9 cellular contexts compared by ENCODE assay signal in the genomic region with DNA sequence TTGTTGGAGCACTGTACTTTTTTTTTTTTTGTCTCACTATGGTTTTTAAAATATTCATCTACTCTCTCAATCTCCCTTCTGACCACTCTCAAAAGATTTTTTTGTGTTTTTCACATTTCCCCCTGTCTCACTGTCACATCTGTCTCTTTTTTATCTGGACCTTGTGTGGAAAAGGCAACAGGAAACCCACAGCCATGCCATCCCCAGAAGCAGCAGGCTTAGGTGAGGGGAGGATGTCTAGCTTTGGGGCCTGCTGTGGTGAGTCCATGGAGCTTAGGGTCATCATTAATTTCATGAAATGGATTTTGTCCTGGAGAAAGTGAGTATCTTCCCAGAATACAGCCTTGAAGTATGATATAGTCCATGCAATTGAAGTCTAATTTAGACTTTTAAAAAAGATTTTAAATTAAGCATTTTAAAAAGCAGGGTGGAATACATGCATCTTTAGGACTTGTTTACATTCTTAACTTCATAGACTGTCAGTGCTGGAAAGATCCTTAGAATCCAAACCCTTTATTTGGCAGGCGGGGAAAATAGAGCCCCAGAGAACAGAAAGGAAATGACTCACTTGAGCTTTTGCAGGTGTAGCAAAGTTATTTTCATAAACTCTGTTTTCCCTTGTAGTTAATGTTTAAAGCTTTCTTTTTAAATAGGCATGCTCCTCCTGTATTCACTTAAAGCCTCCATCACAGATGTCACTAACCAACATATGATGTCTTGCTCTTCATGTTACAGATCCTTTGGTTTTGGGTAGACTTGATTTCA. TPM values are rescaled to one million over a fixed set of nuclear protein-coding genes. Genes with fewer than 3 reads are reported as not detected.
DNase-seq lines count a peak whose midpoint lies in the region; ATAC-seq and TF ChIP-seq lines count a peak whose summit lies in the region.
"Had no signal": no experiment of that assay in that cellular context is flagged by ENCODE, and none has a peak within 500 bp of the region (broad histone marks: within the 10 kb centered on the region; RNA-seq: fewer than 3 reads in every experiment).

No MANE protein-coding gene starts in this region.

- H3K4me3 ChIP-seq in DND-41 (ENCODE audit: low read depth in 1 of 2, low read length in 2 of 2): no peak overlapping the region
- no peak overlapping the region for H3K4me3 ChIP-seq in rectal smooth muscle tissue (ENCODE audit: low read length)
- H3K4me3 ChIP-seq: SJCRH30 had no signal

- peak overlapping the region; percentile 10 to 89 for H3K27ac Mint-ChIP-seq in effector memory CD8-positive, alpha-beta T cell

- no peaks in the 10 kb centered on the region for H3K27me3 Mint-ChIP-seq in effector memory CD8-positive, alpha-beta T cell

- H4K20me1 ChIP-seq in DND-41 (ENCODE audit: insufficient read depth, low read length): peaks cover 12% of the 10 kb centered on the region; the same call in 1 of the 2 replicates

- DNase-seq in DND-41 (peak; percentile 22), HT1080 (ENCODE audit: low read depth) (peak; percentile 71), pons (ENCODE audit: low spot score) (no peak), dedifferentiated amniotic fluid mesenchymal stem cell (ENCODE audit: extremely low spot score) (no peak), NCI-H510A treated with DMSO at 0.1 percent for 48 hours (lab: John Stamatoyannopoulos, UW) (no peak)
- DNase-seq in effector memory CD8-positive, alpha-beta T cell: no peak
- DNase-seq: SJCRH30 had no signal

- TF ChIP-seq CTCF in DND-41 (IDR thresholded peaks at IDR 0.05; ENCODE audit: borderline replicate concordance, extremely low read depth, low read length, poor library complexity, severe bottlenecking): no peak

- no peaks in the 10 kb centered on the region for H3K9me3 ChIP-seq in DND-41 (ENCODE audit: insufficient read depth, low read length, severe bottlenecking)
- H3K9me3 ChIP-seq: SJCRH30 had no signal

- H3K9ac ChIP-seq in DND-41 (ENCODE audit: low read depth, low read length): 0 out of 2 replicates have a peak overlapping the region, but pooled peaks have one; percentile 5
- no peak overlapping the region for H3K9ac ChIP-seq in rectal smooth muscle tissue (ENCODE audit: low read length)

- peaks cover 5% of the 10 kb centered on the region; the same call in 1 of the 2 replicates for H3K36me3 ChIP-seq in DND-41 (ENCODE audit: insufficient read depth, low read length)
- peaks cover 2% of the 10 kb centered on the region for H3K36me3 ChIP-seq in rectal smooth muscle tissue (ENCODE audit: control insufficient read depth, insufficient read depth, low read length)
- H3K36me3 ChIP-seq: SJCRH30 had no signal

- H3K4me1 Mint-ChIP-seq in effector memory CD8-positive, alpha-beta T cell (ENCODE audit: low read depth in 2 of 2): peaks cover 4 to 9% of the 10 kb centered on the region in 2 donors

- H3K4me1 ChIP-seq in DND-41 (ENCODE audit: insufficient read depth, low read length) (peaks cover 47% of the 10 kb centered on the region), rectal smooth muscle tissue (ENCODE audit: control insufficient read depth, insufficient read depth, low read length) (peaks cover 43% of the 10 kb centered on the region)

- peak overlapping the region; percentile 12; the same call in 1 of the 2 replicates for H3K4me2 ChIP-seq in DND-41 (ENCODE audit: insufficient read depth, low read length)

- no peaks in the 10 kb centered on the region for H3K79me2 ChIP-seq in DND-41 (ENCODE audit: insufficient read depth, low read length)

- no peaks in the 10 kb centered on the region for H3K9me3 Mint-ChIP-seq in effector memory CD8-positive, alpha-beta T cell

- peak overlapping the region; percentile 62 for H3K27ac ChIP-seq in DND-41 (ENCODE audit: low read length)
- H3K27ac ChIP-seq in rectal smooth muscle tissue (ENCODE audit: low read depth, low read length): peak overlapping the region; percentile 70
- H3K27ac ChIP-seq: SJCRH30 had no signal

- ATAC-seq in DND-41 (ENCODE audit: insufficient read depth, low read depth) (peak; percentile 62), GM21723 (IDR thresholded peaks at IDR 0.05; ENCODE audit: unreplicated experiment) (no peak)
- ATAC-seq in effector memory CD8-positive, alpha-beta T cell (replicated peaks): no peak

- H3K27me3 ChIP-seq in DND-41 (ENCODE audit: insufficient read depth, low read length, poor library complexity) (no peaks in the 10 kb centered on the region), rectal smooth muscle tissue (ENCODE audit: control insufficient read depth, insufficient read depth, low read length) (no peaks in the 10 kb centered on the region)

- no peaks in the 10 kb centered on the region for H3K36me3 Mint-ChIP-seq in effector memory CD8-positive, alpha-beta T cell (ENCODE audit: insufficient read depth)

- no peak overlapping the region for H2AFZ ChIP-seq in DND-41 (ENCODE audit: low read depth, low read length)

- no peak overlapping the region for H3K4me3 Mint-ChIP-seq in effector memory CD8-positive, alpha-beta T cell

RNA-seq across cellular contexts. Expression of a gene that starts 25.1 kb away (rescaled TPM):
- total RNA-seq in HT1080 (2014; rRNA removed; shearing (Covaris generic)): 1.8 and 2.5 TPM in 2 replicates
- polyA plus RNA-seq in HT1080 (2015; cell fraction: cytosol; rRNA removed): 2.1 and 2.4 TPM in 2 replicates
- polyA plus RNA-seq in HT1080 (2015; cell fraction: nucleus; rRNA removed): 3.6 and 6.8 TPM in 2 replicates
- total RNA-seq: SJCRH30 had no signal

RNA-seq across cellular contexts. Expression of a gene that starts 44.4 kb away (rescaled TPM):
- total RNA-seq in HT1080 (2014; rRNA removed; shearing (Covaris generic)): not detected in 2 replicates
- polyA plus RNA-seq in HT1080 (2015; cell fraction: cytosol; rRNA removed): 0.02 TPM in 1 of 2 replicates, not detected in the other
- not detected in 2 replicates for polyA plus RNA-seq in HT1080 (2015; cell fraction: nucleus; rRNA removed)

Comparison
In these comparisons a context has a peak if more than half of its experiments do, and no peak if none do; other contexts are left out.
1. DNase-seq: peak in DND-41 (single experiment) and HT1080 (single experiment); none in effector memory CD8-positive, alpha-beta T cell (0 of 3), pons (single experiment), dedifferentiated amniotic fluid mesenchymal stem cell (single experiment) and NCI-H510A treated with DMSO at 0.1 percent for 48 hours (single experiment).